8 cellular contexts compared by ENCODE assay signal in genomic region chr4:153573881-153574807, GRCh38.
A peak's percentile ranks its signal among the peaks of the same experiment; 100 is the strongest.
DNase-seq lines count a peak whose midpoint lies in the region; ATAC-seq and TF ChIP-seq lines count a peak whose summit lies in the region.

No MANE protein-coding gene starts in this region.

- H3K27ac ChIP-seq in vagina, result no peak overlapping the region

- DNase-seq in NCI-H146 (lab: John Stamatoyannopoulos, UW) (peak; percentile 15), NCI-H146 treated with DMSO at 0.1 percent for 48 hours (lab: John Stamatoyannopoulos, UW; ENCODE audit: unreplicated experiment) (no peak), NOMO-1 treated with dmso at 0.1 percent for 144 hours (lab: John Stamatoyannopoulos, UW; ENCODE audit: unreplicated experiment) (peak; percentile 7), activated T-helper 1 cell treated with Interleukin-2 at 50 U/mL for 16 hours (ENCODE audit: low read depth) (peak; percentile 38), fibroblast of the conjunctiva (ENCODE audit: low read depth) (peak; percentile 87), posterior cingulate gyrus (peak; percentile 42 to 96 (median 78)), vagina (ENCODE audit: extremely low spot score in 2 of 2) (no peak)

- TF ChIP-seq CTCF in vagina (IDR thresholded peaks at IDR 0.05), result peak; percentile 27 to 56 (median 49)

- H3K27me3 ChIP-seq in vagina, result no peaks in the 10 kb centered on the region

- intact Hi-C loops in posterior cingulate gyrus (cut with DNase I) (loop anchor here (1.0 to 10.0 kb wide), 4 partner anchors 110 to 489 kb away; partner anchors contain the start of gene MND1), vagina (cut with DNase I) (loop anchor here (5.0 kb wide), 1 partner anchor 107 kb away; the partner anchor contains the start of gene TMEM131L)

- no peaks in the 10 kb centered on the region for H3K36me3 ChIP-seq in vagina

- H3K4me1 ChIP-seq in vagina, result peaks cover 6% of the 10 kb centered on the region

- no peaks in the 10 kb centered on the region for H3K9me3 ChIP-seq in vagina

- ATAC-seq in HG02759 (IDR thresholded peaks at IDR 0.05; ENCODE audit: unreplicated experiment), result peak; percentile 51

- no peak overlapping the region for H3K4me3 ChIP-seq in vagina

- no peak for TF ChIP-seq POLR2A in vagina (IDR thresholded peaks at IDR 0.05)

Comparison
In these comparisons a context has a peak if more than half of its experiments do, and no peak if none do; other contexts are left out.
1. DNase-seq: peak in NCI-H146 (single experiment), NOMO-1 treated with dmso at 0.1 percent for 144 hours (single experiment), activated T-helper 1 cell treated with Interleukin-2 at 50 U/mL for 16 hours (single experiment), fibroblast of the conjunctiva (single experiment) and posterior cingulate gyrus (10 of 10); none in NCI-H146 treated with DMSO at 0.1 percent for 48 hours (single experiment) and vagina (0 of 2).